In genomic region chr11:36062796-36063380, GRCh38 we compare ENCODE assay signal across 30 cellular contexts.
DNase-seq lines count a peak whose midpoint lies in the region; ATAC-seq, FAIRE-seq and TF ChIP-seq lines count a peak whose summit lies in the region.
"Had no signal": no experiment of that assay in that cellular context is flagged by ENCODE, and none has a peak within 500 bp of the region (broad histone marks: within the 10 kb centered on the region; RNA-seq: fewer than 3 reads in every experiment).

No MANE protein-coding gene starts in this region.

- H3K4me3 Mint-ChIP-seq in MCF 10A (ENCODE audit: unreplicated experiment) = no peak overlapping the region
- H3K4me3 Mint-ChIP-seq: activated naive CD4-positive, alpha-beta T cell treated with anti-CD3 and anti-CD28 coated beads, Interleukin-2, amount 50 U/mL, for 24 hours; B cell; HFFc6; naive thymus-derived CD4-positive, alpha-beta T cell; stimulated activated naive B cell treated with anti-CD40 and anti-IgM and Interleukin-4, amounts not matched to agents 10 μg/mL and 1 μg/mL and 100 μg/mL, for 72 hours had no signal

- peak; percentile 67 for DNase-seq in MCF 10A (ENCODE audit: unreplicated experiment)
- no peak for DNase-seq in breast epithelium (ENCODE audit: low spot score in 2 of 2)
- DNase-seq in fibroblast of pulmonary artery (ENCODE audit: low read depth) = peak; percentile 85
- DNase-seq in omental fat pad (ENCODE audit: low spot score) = no peak
- no peak for DNase-seq in KG1 (lab: John Stamatoyannopoulos, UW)
- no peak for DNase-seq in small intestine
- no peak for DNase-seq in iPS-NIHi7 (ENCODE audit: extremely low spot score)
- no peak for DNase-seq in Peyer's patch
- DNase-seq: 8988T; activated CD4-positive, alpha-beta T cell treated with anti-CD3 and anti-CD28 coated beads for 48 hours; Caco-2; cerebellar nuclear complex; DND-41; GM23248; HFFc6; kidney glomerular epithelial cell; naive thymus-derived CD4-positive, alpha-beta T cell; NCI-H1092; NCI-H187 treated with DMSO at 0.1 percent for 48 hours; NCI-H226; NCI-H82; PC-3; posterior cingulate gyrus; SIG-M5; stimulated activated CD4-positive, alpha-beta T cell treated with anti-CD3 and anti-CD28 coated beads, Interleukin-2, amount 100 ng/mL, for 24 hours; stimulated activated naive B cell treated with anti-CD40 and anti-IgM and Interleukin-4, amounts not matched to agents 10 μg/mL and 1 μg/mL and 100 μg/mL, for 72 hours had no signal

- TF ChIP-seq POLR2A in breast epithelium (IDR thresholded peaks at IDR 0.05) (no peak), Peyer's patch (IDR thresholded peaks at IDR 0.05) (no peak)

- H3K27me3 Mint-ChIP-seq in MCF 10A (ENCODE audit: insufficient read depth, unreplicated experiment) = no peaks in the 10 kb centered on the region

- peaks cover 49% of the 10 kb centered on the region for H3K36me3 Mint-ChIP-seq in MCF 10A (ENCODE audit: insufficient read depth, unreplicated experiment)
- H3K36me3 Mint-ChIP-seq: activated naive CD4-positive, alpha-beta T cell treated with anti-CD3 and anti-CD28 coated beads, Interleukin-2, amount 50 U/mL, for 24 hours had no signal

- FAIRE-seq in small intestine (lab: Jason Lieb, UNC) = no peak

- H3K27me3 ChIP-seq in breast epithelium (no peaks in the 10 kb centered on the region), small intestine (ENCODE audit: control insufficient read depth in 2 of 2, insufficient read depth in 2 of 2, low read length in 2 of 2) (no peaks in the 10 kb centered on the region), Peyer's patch (no peaks in the 10 kb centered on the region)
- H3K27me3 ChIP-seq: ascending aorta had no signal

- H3K9me3 Mint-ChIP-seq in MCF 10A (ENCODE audit: unreplicated experiment) = peaks cover 12% of the 10 kb centered on the region

- ATAC-seq in omental fat pad (ENCODE audit: low FRiP score) = peak; percentile 33
- ATAC-seq: naive thymus-derived CD4-positive, alpha-beta T cell; PC-3; stimulated activated naive B cell treated with anti-CD40 and anti-IgM and Interleukin-4, amounts not matched to agents 10 μg/mL and 1 μg/mL and 100 μg/mL, for 72 hours had no signal

- H3K9me3 ChIP-seq in breast epithelium = peaks cover 0 to 10% of the 10 kb centered on the region in 2 donors
- H3K9me3 ChIP-seq in small intestine (ENCODE audit: control insufficient read depth, low read depth) = no peaks in the 10 kb centered on the region
- peaks cover 0 to 3% (median 0%) of the 10 kb centered on the region in 4 donors for H3K9me3 ChIP-seq in Peyer's patch

- H3K4me1 Mint-ChIP-seq in MCF 10A (ENCODE audit: insufficient read depth, unreplicated experiment) = peaks cover 12% of the 10 kb centered on the region
- H3K4me1 Mint-ChIP-seq: activated naive CD4-positive, alpha-beta T cell treated with anti-CD3 and anti-CD28 coated beads, Interleukin-2, amount 50 U/mL, for 24 hours; naive thymus-derived CD4-positive, alpha-beta T cell had no signal

- peak overlapping the region; percentile 61 for H3K27ac Mint-ChIP-seq in MCF 10A (ENCODE audit: low read depth, unreplicated experiment)
- H3K27ac Mint-ChIP-seq: activated naive CD4-positive, alpha-beta T cell treated with anti-CD3 and anti-CD28 coated beads, Interleukin-2, amount 50 U/mL, for 24 hours; B cell; HFFc6; naive thymus-derived CD4-positive, alpha-beta T cell; stimulated activated naive B cell treated with anti-CD40 and anti-IgM and Interleukin-4, amounts not matched to agents 10 μg/mL and 1 μg/mL and 100 μg/mL, for 72 hours had no signal

- H3K4me3 ChIP-seq in breast epithelium = no peak overlapping the region
- H3K4me3 ChIP-seq in fibroblast of pulmonary artery (replicated peaks; ENCODE audit: low read depth, low read length) = no peak overlapping the region
- H3K4me3 ChIP-seq in small intestine (ENCODE audit: low read depth in 1 of 2, low read length in 2 of 2) = no peak overlapping the region
- no peak overlapping the region for H3K4me3 ChIP-seq in Peyer's patch
- H3K4me3 ChIP-seq: ascending aorta, GM23248, thoracic aorta had no signal

- intact Hi-C loops in MCF 10A (cut with micrococcal nuclease) = no loop called here
- intact Hi-C loops in breast epithelium (cut with DNase I; ENCODE audit: low total_unique reads) = no loop called here

- H3K27ac ChIP-seq in breast epithelium (peak overlapping the region in 1 of 2 donors; percentile 64), small intestine (ENCODE audit: low read depth in 1 of 2, low read length in 1 of 2) (peak overlapping the region in 1 of 2 donors; percentile 35), Peyer's patch (no peak overlapping the region)
- H3K27ac ChIP-seq: ascending aorta, GM23248, thoracic aorta had no signal

- WGBS in small intestine, 3 donors = 64 to 82% (median 80%) methylated on average over 3 of the region's 3 CpGs

- POLR2A ChIA-PET in MCF 10A (lab: Yijun Ruan, JAX) = interaction anchor here (1.0 to 2.8 kb wide), 3 partner anchors 9 to 14 kb away, joined by 3 to 9 read pairs (median 4); no protein-coding TSS in a partner anchor

- no peak for TF ChIP-seq CTCF in MCF 10A (IDR thresholded peaks at IDR 0.05; ENCODE audit: unreplicated experiment)
- no peak for TF ChIP-seq CTCF in breast epithelium (IDR thresholded peaks at IDR 0.05)
- no peak for TF ChIP-seq CTCF in fibroblast of pulmonary artery (IDR thresholded peaks at IDR 0.05; ENCODE audit: low read length, missing control alignments)
- no peak for TF ChIP-seq CTCF in omental fat pad (IDR thresholded peaks at IDR 0.05)
- TF ChIP-seq CTCF in Peyer's patch (IDR thresholded peaks at IDR 0.05) = no peak

- H3K36me3 ChIP-seq in breast epithelium (no peaks in the 10 kb centered on the region), small intestine (ENCODE audit: control insufficient read depth in 2 of 2, insufficient read depth in 2 of 2, low read length in 2 of 2) (no peaks in the 10 kb centered on the region), Peyer's patch (no peaks in the 10 kb centered on the region)
- H3K36me3 ChIP-seq: ascending aorta, thoracic aorta had no signal

- BruUV-seq in MCF 10A (replicated peaks; lab: Mats Ljungman, UMichigan) = no TSS peak

- CTCF ChIA-PET in MCF 10A (lab: Yijun Ruan, JAX) = interaction anchor here (0.6 to 1.8 kb wide), 3 partner anchors 89 to 296 kb away, joined by 3 to 4 read pairs (median 3); no protein-coding TSS in a partner anchor

- H3K4me1 ChIP-seq in breast epithelium = no peaks in the 10 kb centered on the region
- H3K4me1 ChIP-seq in small intestine (ENCODE audit: control insufficient read depth in 2 of 2, insufficient read depth in 1 of 2, low read depth in 1 of 2, low read length in 1 of 2) = no peaks in the 10 kb centered on the region
- no peaks in the 10 kb centered on the region for H3K4me1 ChIP-seq in Peyer's patch
- H3K4me1 ChIP-seq: ascending aorta, Caco-2 had no signal

Comparison
In these comparisons a context has a peak if more than half of its experiments do, and no peak if none do; other contexts are left out.
1. DNase-seq: peak in MCF 10A (single experiment) and fibroblast of pulmonary artery (single experiment); none in breast epithelium (0 of 2), omental fat pad (single experiment), KG1 (single experiment), small intestine (single experiment), iPS-NIHi7 (single experiment) and Peyer's patch (0 of 3).